10 cellular contexts compared by ENCODE assay signal in genomic region chr4:32462944-32463343, GRCh38.
DNase-seq lines count a peak whose midpoint lies in the region; ATAC-seq and TF ChIP-seq lines count a peak whose summit lies in the region.
"Had no signal": no experiment of that assay in that cellular context is flagged by ENCODE, and none has a peak within 500 bp of the region (broad histone marks: within the 10 kb centered on the region; RNA-seq: fewer than 3 reads in every experiment).

No MANE protein-coding gene starts in this region.

- H3K4me2 ChIP-seq in IMR-90 (ENCODE audit: low read depth, low read length): no peak overlapping the region

- no peak overlapping the region for H2AFZ ChIP-seq in IMR-90 (replicated peaks; ENCODE audit: low read length, poor library complexity)

- no peak overlapping the region for H4K8ac ChIP-seq in IMR-90 (ENCODE audit: low read depth in 2 of 2, low read length in 2 of 2)

- no peak overlapping the region for H4K91ac ChIP-seq in IMR-90 (ENCODE audit: insufficient read depth, low read depth, low read length)

- dilution Hi-C loops in IMR-90 (cut with HindIII; ENCODE audit: low sequenced_read_pairs, unreplicated experiment): no loop called here

- CTCF ChIA-PET in Caco-2 (lab: Charles Lee) (no interaction called here), IMR-90 (lab: Yijun Ruan, JAX) (no interaction called here)

- H3K27ac ChIP-seq in IMR-90 (ENCODE audit: insufficient read depth, low read length): no peak overlapping the region

- in situ Hi-C loops in IMR-90 (cut with MboI; ENCODE audit: low sequenced_read_pairs): no loop called here

- no peaks in the 10 kb centered on the region for H3K27me3 ChIP-seq in Caco-2 (replicated peaks; ENCODE audit: control insufficient read depth, insufficient read depth, low read length)
- H3K27me3 ChIP-seq in IMR-90 (ENCODE audit: control insufficient read depth, insufficient read depth, low read length): no peaks in the 10 kb centered on the region
- H3K27me3 ChIP-seq in adipocyte (replicated peaks; ENCODE audit: control insufficient read depth, insufficient read depth, low read length): no peaks in the 10 kb centered on the region

- no peaks in the 10 kb centered on the region for H4K20me1 ChIP-seq in IMR-90 (ENCODE audit: insufficient read depth, low read length)

- BruUV-seq in Caco-2 (replicated peaks; lab: Mats Ljungman, UMichigan) (no TSS peak), IMR-90 (replicated peaks; lab: Mats Ljungman, UMichigan) (no TSS peak)

- H3K9me3 Mint-ChIP-seq in Caco-2 (ENCODE audit: unreplicated experiment): no peaks in the 10 kb centered on the region

- no peaks in the 10 kb centered on the region for H3K9me1 ChIP-seq in IMR-90 (ENCODE audit: insufficient read depth, low read length)

- H3K14ac ChIP-seq in IMR-90 (replicated peaks; ENCODE audit: low read depth, low read length): no peak overlapping the region

- intact Hi-C loops in Caco-2 (cut with micrococcal nuclease; ENCODE audit: unreplicated experiment): loop anchor here (1.0 kb wide), 2 partner anchors 312 to 697 kb away; no protein-coding TSS in a partner anchor
- intact Hi-C loops in IMR-90 (cut with micrococcal nuclease): no loop called here

- no peaks in the 10 kb centered on the region for H3K79me1 ChIP-seq in IMR-90 (ENCODE audit: low read depth in 1 of 2, low read length in 2 of 2)

- H3K56ac ChIP-seq in IMR-90 (ENCODE audit: extremely low read depth, insufficient read depth, low read length): no peak overlapping the region

- DNase-seq in Caco-2: peak in 1 of 2 experiments; percentile 21
- peak; percentile 3 for DNase-seq in IMR-90
- peak; percentile 7 for DNase-seq in adipocyte (ENCODE audit: low read depth)
- DNase-seq in kidney glomerular epithelial cell (lab: John Stamatoyannopoulos, UW): peak; percentile 3
- no peak for DNase-seq in NCI-H1436 (lab: John Stamatoyannopoulos, UW)

- no peak overlapping the region for H3K27ac Mint-ChIP-seq in Caco-2 (ENCODE audit: unreplicated experiment)
- H3K27ac Mint-ChIP-seq: IgD-negative memory B cell had no signal

- no peak overlapping the region for H2BK15ac ChIP-seq in IMR-90 (ENCODE audit: low read depth, low read length)

- H3K9me3 ChIP-seq in Caco-2 (no peaks in the 10 kb centered on the region), IMR-90 (ENCODE audit: control insufficient read depth, insufficient read depth, low read length) (no peaks in the 10 kb centered on the region), adipocyte (ENCODE audit: control insufficient read depth, low read length) (no peaks in the 10 kb centered on the region)
- H3K9me3 ChIP-seq: HAP-1 had no signal

- H4K5ac ChIP-seq in IMR-90 (ENCODE audit: low read depth, low read length): no peak overlapping the region

- H3K18ac ChIP-seq in IMR-90 (ENCODE audit: low read depth, low read length): no peak overlapping the region

- H3K9ac ChIP-seq in IMR-90 (ENCODE audit: low read depth, low read length) (no peak overlapping the region), adipocyte (ENCODE audit: low read length) (no peak overlapping the region)

- H3K4me1 ChIP-seq in Caco-2 (no peaks in the 10 kb centered on the region), IMR-90 (ENCODE audit: control insufficient read depth, insufficient read depth, low read length) (no peaks in the 10 kb centered on the region), adipocyte (ENCODE audit: control insufficient read depth, insufficient read depth, low read length) (no peaks in the 10 kb centered on the region)
- H3K4me1 ChIP-seq: HAP-1 had no signal

- no peak for TF ChIP-seq POLR2A in IMR-90 (IDR thresholded peaks at IDR 0.05; ENCODE audit: low read depth, low read length)

- H3K36me3 ChIP-seq in Caco-2 (ENCODE audit: control insufficient read depth, insufficient read depth, low read length): no peaks in the 10 kb centered on the region
- no peaks in the 10 kb centered on the region for H3K36me3 ChIP-seq in IMR-90 (ENCODE audit: control insufficient read depth, insufficient read depth, low read length)
- H3K36me3 ChIP-seq in adipocyte (ENCODE audit: control insufficient read depth, insufficient read depth, low read length, severe bottlenecking): no peaks in the 10 kb centered on the region
- H3K36me3 ChIP-seq: HAP-1 had no signal

- 80% methylated on average over 1 of the region's 1 CpG; no CpG with 5 or more reads in 1 of the 2 experiments for WGBS in IMR-90 (ENCODE audit: extremely low coverage in 2 of 2, insufficient read length in 1 of 2), 2 experiments

- H3K4me3 ChIP-seq in Caco-2 (ENCODE audit: low read depth, low read length): no peak overlapping the region
- no peak overlapping the region for H3K4me3 ChIP-seq in IMR-90 (ENCODE audit: insufficient read depth, low read depth, low read length)
- no peak overlapping the region for H3K4me3 ChIP-seq in adipocyte (ENCODE audit: low read length)
- H3K4me3 ChIP-seq: HAP-1 had no signal

- no peak overlapping the region for H2BK5ac ChIP-seq in IMR-90 (ENCODE audit: low read depth, low read length, poor library complexity, severe bottlenecking)

- H3K4me3 Mint-ChIP-seq in Caco-2 (ENCODE audit: unreplicated experiment): no peak overlapping the region
- H3K4me3 Mint-ChIP-seq: IgD-negative memory B cell had no signal

- TF ChIP-seq CTCF in Caco-2 (IDR thresholded peaks at IDR 0.05; ENCODE audit: insufficient read depth in 1 of 2, low read depth in 1 of 2, low read length in 1 of 2, severe bottlenecking in 1 of 2, unreplicated experiment in 1 of 2) (peak; percentile 48 to 56), IMR-90 (conservative IDR thresholded peaks at IDR 0.05; ENCODE audit: low read depth, low read length) (peak; percentile 34)

- TF ChIP-seq RAD21 in IMR-90 (IDR thresholded peaks at IDR 0.05; ENCODE audit: low read length): peak; percentile 27; the same call in 1 of the 2 replicates

- H3K36me3 Mint-ChIP-seq in Caco-2 (ENCODE audit: insufficient read depth, unreplicated experiment): no peaks in the 10 kb centered on the region
- H3K36me3 Mint-ChIP-seq: IgD-negative memory B cell had no signal

- no peak overlapping the region for H3K23ac ChIP-seq in IMR-90 (ENCODE audit: low read depth, low read length)

- H3K27me3 Mint-ChIP-seq in Caco-2 (ENCODE audit: insufficient read depth, unreplicated experiment): no peaks in the 10 kb centered on the region
- H3K27me3 Mint-ChIP-seq: IgD-negative memory B cell had no signal

- POLR2A ChIA-PET in Caco-2 (lab: Charles Lee): no interaction called here
- POLR2A ChIA-PET in IMR-90 (lab: Charles Lee; ENCODE audit: unreplicated experiment): no interaction called here

- H2BK120ac ChIP-seq in IMR-90 (ENCODE audit: low read depth, low read length): no peak overlapping the region

- no peak overlapping the region for H2AK5ac ChIP-seq in IMR-90 (ENCODE audit: low read depth, low read length)

- no peaks in the 10 kb centered on the region for H3K4me1 Mint-ChIP-seq in Caco-2 (ENCODE audit: low read depth, unreplicated experiment)
- H3K4me1 Mint-ChIP-seq: IgD-negative memory B cell had no signal

- ATAC-seq in IMR-90 (ENCODE audit: low read depth): no peak
- ATAC-seq in HG02588 (IDR thresholded peaks at IDR 0.05; ENCODE audit: unreplicated experiment): no peak
- no peak for ATAC-seq in HG03432 (IDR thresholded peaks at IDR 0.05; ENCODE audit: unreplicated experiment)
- no peak for ATAC-seq in HG03457 (IDR thresholded peaks at IDR 0.05; ENCODE audit: unreplicated experiment)

- H2BK20ac ChIP-seq in IMR-90 (ENCODE audit: low read depth, low read length): no peak overlapping the region

- no peak overlapping the region for H3K4ac ChIP-seq in IMR-90 (ENCODE audit: low read depth, low read length)

- H2AK9ac ChIP-seq in IMR-90 (replicated peaks; ENCODE audit: low read depth, low read length, poor library complexity): no peak overlapping the region

TF ChIP-seq in IMR-90, 13 proteins besides CTCF, POLR2A, EP300 and RAD21:
- TF ChIP-seq MXI1 (IDR thresholded peaks at IDR 0.05; ENCODE audit: borderline replicate concordance, low read depth, low read length) (no peak), SMC3 (IDR thresholded peaks at IDR 0.05; ENCODE audit: low read depth, low read length) (peak; percentile 22; the same call in 1 of the 2 replicates)
